Comparison of ENCODE assay signal across 8 cellular contexts in genomic region chr5:74201334-74202081, GRCh38.
DNase-seq lines count a peak whose midpoint lies in the region; ATAC-seq and TF ChIP-seq lines count a peak whose summit lies in the region.

No MANE protein-coding gene starts in this region.

- DNase-seq in GM06990 (ENCODE audit: extremely low read depth, insufficient read length) = peak; percentile 69
- DNase-seq in KBM-7 = peak; percentile 58
- peak in 1 of 2 donors; percentile 18 for DNase-seq in activated T-cell treated with anti-CD3 and anti-CD28 coated beads, Interleukin-2, amount 50 U/mL, for 72 hours
- peak; percentile 49 for DNase-seq in osteoblast (ENCODE audit: insufficient read length, low spot score, missing footprints)
- no peak for DNase-seq in natural killer cell
- no peak for DNase-seq in DMS114 treated with DMSO at 0.1 percent for 48 hours (lab: John Stamatoyannopoulos, UW; ENCODE audit: unreplicated experiment)
- no peak for DNase-seq in stimulated activated naive CD4-positive, alpha-beta T cell (lab: John Stamatoyannopoulos, UW)

- H3K4me1 ChIP-seq in osteoblast (ENCODE audit: insufficient read depth, low read length) = peaks cover 34% of the 10 kb centered on the region

- in situ Hi-C loops in KBM-7 (cut with MboI; ENCODE audit: low pct_unique_long_range_greater_than_20kb, low sequenced_read_pairs) = loop anchor here (25.0 kb wide), 1 partner anchor 436 kb away; the partner anchor contains the start of gene ENC1

- H3K4me1 Mint-ChIP-seq in activated T-cell treated with anti-CD3 and anti-CD28 coated beads, Interleukin-2, amount 50 U/mL, for 72 hours (ENCODE audit: low read depth) = peaks cover 23% of the 10 kb centered on the region
- no peaks in the 10 kb centered on the region for H3K4me1 Mint-ChIP-seq in natural killer cell

- no peaks in the 10 kb centered on the region for H3K36me3 Mint-ChIP-seq in activated T-cell treated with anti-CD3 and anti-CD28 coated beads, Interleukin-2, amount 50 U/mL, for 72 hours (ENCODE audit: insufficient read depth in 2 of 2)
- H3K36me3 Mint-ChIP-seq in natural killer cell = no peaks in the 10 kb centered on the region

- peak; percentile 7 for TF ChIP-seq CTCF in GM06990 (IDR thresholded peaks at IDR 0.05; ENCODE audit: insufficient read depth, low read length, poor library complexity, severe bottlenecking)
- no peak for TF ChIP-seq CTCF in osteoblast (IDR thresholded peaks at IDR 0.05; ENCODE audit: extremely low read depth, low read depth, low read length)
- TF ChIP-seq CTCF in natural killer cell (IDR thresholded peaks at IDR 0.05) = no peak

- H3K27me3 Mint-ChIP-seq in activated T-cell treated with anti-CD3 and anti-CD28 coated beads, Interleukin-2, amount 50 U/mL, for 72 hours (ENCODE audit: low read depth) = peaks cover 23% of the 10 kb centered on the region
- H3K27me3 Mint-ChIP-seq in natural killer cell (ENCODE audit: low read depth in 2 of 2) = peaks cover 5 to 11% of the 10 kb centered on the region in 2 donors

- no peaks in the 10 kb centered on the region for H3K9me3 Mint-ChIP-seq in activated T-cell treated with anti-CD3 and anti-CD28 coated beads, Interleukin-2, amount 50 U/mL, for 72 hours
- H3K9me3 Mint-ChIP-seq in natural killer cell = no peaks in the 10 kb centered on the region

- H3K27ac ChIP-seq in osteoblast (ENCODE audit: low read depth, low read length) = no peak overlapping the region

- no peak overlapping the region for H3K4me3 Mint-ChIP-seq in activated T-cell treated with anti-CD3 and anti-CD28 coated beads, Interleukin-2, amount 50 U/mL, for 72 hours
- no peak overlapping the region for H3K4me3 Mint-ChIP-seq in natural killer cell

- H3K36me3 ChIP-seq in GM06990 (ENCODE audit: control insufficient read depth, insufficient read depth, low read length) = no peaks in the 10 kb centered on the region
- H3K36me3 ChIP-seq in osteoblast (ENCODE audit: insufficient read depth, low read length) = no peaks in the 10 kb centered on the region

- H3K27ac Mint-ChIP-seq in activated T-cell treated with anti-CD3 and anti-CD28 coated beads, Interleukin-2, amount 50 U/mL, for 72 hours = no peak overlapping the region
- no peak overlapping the region for H3K27ac Mint-ChIP-seq in natural killer cell

- intact Hi-C loops in natural killer cell (cut with micrococcal nuclease) = no loop called here

- H3K4me3 ChIP-seq in GM06990 (replicated peaks; ENCODE audit: low read depth, low read length) = no peak overlapping the region
- H3K4me3 ChIP-seq in osteoblast (ENCODE audit: insufficient read depth, low read length) = no peak overlapping the region

- H4K20me1 ChIP-seq in osteoblast (ENCODE audit: insufficient read depth, low read length) = no peaks in the 10 kb centered on the region

- H3K4me2 ChIP-seq in osteoblast (ENCODE audit: insufficient read depth, low read length) = peak overlapping the region; percentile 18

- no peaks in the 10 kb centered on the region for H3K27me3 ChIP-seq in GM06990 (replicated peaks; ENCODE audit: control insufficient read depth, insufficient read depth, low read length)
- H3K27me3 ChIP-seq in osteoblast (ENCODE audit: insufficient read depth, low read length) = no peaks in the 10 kb centered on the region

- no peaks in the 10 kb centered on the region for H3K9me3 ChIP-seq in osteoblast (ENCODE audit: low read depth, low read length)

- H2AFZ ChIP-seq in osteoblast (ENCODE audit: low read length) = no peak overlapping the region

- ATAC-seq in GM21619 (IDR thresholded peaks at IDR 0.05; ENCODE audit: unreplicated experiment) (peak; percentile 66), natural killer cell (no peak)
- peak; percentile 56 to 62 for ATAC-seq in activated T-cell treated with anti-CD3 and anti-CD28 coated beads, Interleukin-2, amount 50 U/mL, for 72 hours (replicated peaks in 1 of 2)

- no peaks in the 10 kb centered on the region for H3K79me2 ChIP-seq in osteoblast (ENCODE audit: insufficient read depth, low read length)

Comparison
In these comparisons a context has a peak if more than half of its experiments do, and no peak if none do; other contexts are left out.
1. DNase-seq: peak in GM06990 (single experiment), KBM-7 (single experiment) and osteoblast (single experiment); none in natural killer cell (single experiment), DMS114 treated with DMSO at 0.1 percent for 48 hours (single experiment) and stimulated activated naive CD4-positive, alpha-beta T cell (0 of 6).
2. ATAC-seq: peak in GM21619 (single experiment) and activated T-cell treated with anti-CD3 and anti-CD28 coated beads, Interleukin-2, amount 50 U/mL, for 72 hours (2 of 2); none in natural killer cell (0 of 3).